ENCODE assay signal across 18 cellular contexts in the genomic region with DNA sequence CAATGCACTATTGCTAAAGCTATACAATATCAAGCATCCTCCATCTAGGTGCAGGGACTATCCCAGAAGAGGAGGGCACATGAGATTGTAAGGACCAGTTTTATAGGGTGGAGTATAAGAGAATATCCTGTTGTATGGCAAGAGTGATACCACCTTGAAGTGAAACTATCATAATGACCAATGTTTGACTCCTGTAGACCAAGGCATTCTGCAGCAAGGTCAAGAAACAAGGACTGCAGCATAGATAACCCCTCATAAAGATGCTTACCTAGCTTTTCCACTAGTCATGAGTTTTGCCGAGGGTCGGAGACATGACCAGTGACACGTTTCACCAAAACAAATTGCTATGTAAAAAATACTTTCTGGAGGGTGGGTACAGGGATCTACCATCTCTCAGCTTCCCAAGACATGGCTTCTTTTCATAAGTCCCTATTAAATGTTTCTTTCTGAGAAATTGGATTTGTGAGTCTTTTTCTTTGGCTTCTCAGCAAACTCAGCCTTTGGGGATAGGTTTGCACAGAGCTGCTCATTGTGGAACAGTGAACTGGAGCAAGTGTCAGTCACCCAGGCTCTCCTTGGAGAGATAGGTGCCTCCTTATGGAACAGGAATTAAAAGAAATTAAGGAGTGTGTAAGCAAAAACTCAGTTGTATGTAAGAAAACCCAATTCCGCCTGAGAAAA. TPM values are rescaled to one million over a fixed set of nuclear protein-coding genes. Genes with fewer than 3 reads are reported as not detected.
A peak's percentile ranks its signal among the peaks of the same experiment; 100 is the strongest.
DNase-seq lines count a peak whose midpoint lies in the region; ATAC-seq, FAIRE-seq and TF ChIP-seq lines count a peak whose summit lies in the region.
"Had no signal": no experiment of that assay in that cellular context is flagged by ENCODE, and none has a peak within 500 bp of the region (broad histone marks: within the 10 kb centered on the region; RNA-seq: fewer than 3 reads in every experiment).

No MANE protein-coding gene starts in this region.

- no peaks in the 10 kb centered on the region for H3K79me2 ChIP-seq in DND-41 (ENCODE audit: insufficient read depth, low read length)

- no peak overlapping the region for H3K27ac Mint-ChIP-seq in activated T-helper 2 cell treated with anti-CD3 and anti-CD28 coated beads, Interferon-gamma antibody, Interleukin-2, Interleukin-4, amounts not matched to agents 10 μg/mL and 5 μg/mL and 100 μg/mL, durations not matched to agents 14 hours and 24 hours and 36 hours
- H3K27ac Mint-ChIP-seq: activated T-helper 17 cell treated with anti-CD3 and anti-CD28 coated beads, Interleukin-2, amount 50 U/mL, for 72 hours; H9; natural killer cell treated with Interleukin-12 subunit alpha and Interleukin-12 subunit beta and Interleukin-15 and Interleukin-18, amount 100 ng/mL, for 72 hours had no signal

- H3K9ac ChIP-seq in DND-41 (ENCODE audit: low read depth, low read length) (peak overlapping the region; percentile 56), kidney (ENCODE audit: low read length in 2 of 2) (peak overlapping the region in 1 of 2 donors; percentile 34)

- no peaks in the 10 kb centered on the region for H3K27me3 ChIP-seq in DND-41 (ENCODE audit: insufficient read depth, low read length, poor library complexity)
- H3K27me3 ChIP-seq: Peyer's patch had no signal

- H3K9me3 ChIP-seq in DND-41 (ENCODE audit: insufficient read depth, low read length, severe bottlenecking) (peaks cover 27% of the 10 kb centered on the region), kidney (ENCODE audit: control insufficient read depth in 1 of 2, low read length in 2 of 2) (no peaks in the 10 kb centered on the region)

- H3K4me3 ChIP-seq in DND-41 (ENCODE audit: low read depth in 1 of 2, low read length in 2 of 2): no peak overlapping the region; a peak in 1 of 4 replicates
- H3K4me3 ChIP-seq in kidney (ENCODE audit: low read length in 2 of 2): peak overlapping the region in 1 of 2 donors; percentile 28
- H3K4me3 ChIP-seq: Peyer's patch had no signal

- no peaks in the 10 kb centered on the region for H3K4me1 Mint-ChIP-seq in activated T-helper 2 cell treated with anti-CD3 and anti-CD28 coated beads, Interferon-gamma antibody, Interleukin-2, Interleukin-4, amounts not matched to agents 10 μg/mL and 5 μg/mL and 100 μg/mL, durations not matched to agents 14 hours and 24 hours and 36 hours (ENCODE audit: low read depth)
- H3K4me1 Mint-ChIP-seq: activated T-helper 17 cell treated with anti-CD3 and anti-CD28 coated beads, Interleukin-2, amount 50 U/mL, for 72 hours; H9 had no signal

- intact Hi-C loops in kidney (cut with DNase I): no loop called here
- intact Hi-C loops in activated T-helper 2 cell treated with anti-CD3 and anti-CD28 coated beads, Interferon-gamma antibody, Interleukin-2, Interleukin-4, amounts not matched to agents 10 μg/mL and 5 μg/mL and 100 μg/mL, durations not matched to agents 14 hours and 24 hours and 36 hours (cut with micrococcal nuclease): no loop called here

- no peak for FAIRE-seq in kidney (lab: Jason Lieb, UNC)
- FAIRE-seq: G401.6, GM12892 had no signal

- TF ChIP-seq CTCF in DND-41 (IDR thresholded peaks at IDR 0.05; ENCODE audit: borderline replicate concordance, extremely low read depth, low read length, poor library complexity, severe bottlenecking) (no peak), kidney (IDR thresholded peaks at IDR 0.05; ENCODE audit: borderline replicate concordance, extremely low read depth, insufficient read depth) (no peak)

- no peak overlapping the region; the same call in 1 of the 2 replicates for H3K4me2 ChIP-seq in DND-41 (ENCODE audit: insufficient read depth, low read length)

- ATAC-seq in DND-41 (ENCODE audit: insufficient read depth, low read depth): peak; percentile 50
- no peak for ATAC-seq in HG02798 (IDR thresholded peaks at IDR 0.05; ENCODE audit: poor library complexity, unreplicated experiment)
- ATAC-seq: activated T-helper 17 cell treated with anti-CD3 and anti-CD28 coated beads, Interleukin-2, amount 50 U/mL, for 72 hours; natural killer cell treated with Interleukin-12 subunit alpha and Interleukin-12 subunit beta and Interleukin-15 and Interleukin-18, amount 100 ng/mL, for 72 hours had no signal

- H3K4me1 ChIP-seq in DND-41 (ENCODE audit: insufficient read depth, low read length) (peaks cover 43% of the 10 kb centered on the region), kidney (ENCODE audit: control insufficient read depth in 1 of 2, insufficient read depth in 1 of 2, low read depth in 1 of 2, low read length in 2 of 2) (peaks cover 15 to 33% of the 10 kb centered on the region in 2 donors)
- H3K4me1 ChIP-seq: Peyer's patch had no signal

- H3K36me3 ChIP-seq in DND-41 (ENCODE audit: insufficient read depth, low read length) (no peaks in the 10 kb centered on the region), kidney (ENCODE audit: control insufficient read depth in 1 of 2, insufficient read depth in 2 of 2, low read length in 2 of 2) (no peaks in the 10 kb centered on the region)
- H3K36me3 ChIP-seq: Peyer's patch had no signal

- peaks cover 3% of the 10 kb centered on the region for H3K36me3 Mint-ChIP-seq in activated T-helper 2 cell treated with anti-CD3 and anti-CD28 coated beads, Interferon-gamma antibody, Interleukin-2, Interleukin-4, amounts not matched to agents 10 μg/mL and 5 μg/mL and 100 μg/mL, durations not matched to agents 14 hours and 24 hours and 36 hours (ENCODE audit: low read depth)

- H3K4me3 Mint-ChIP-seq in activated T-helper 2 cell treated with anti-CD3 and anti-CD28 coated beads, Interferon-gamma antibody, Interleukin-2, Interleukin-4, amounts not matched to agents 10 μg/mL and 5 μg/mL and 100 μg/mL, durations not matched to agents 14 hours and 24 hours and 36 hours (ENCODE audit: low read depth): no peak overlapping the region
- H3K4me3 Mint-ChIP-seq: activated T-helper 17 cell treated with anti-CD3 and anti-CD28 coated beads, Interleukin-2, amount 50 U/mL, for 72 hours; H9; natural killer cell treated with Interleukin-12 subunit alpha and Interleukin-12 subunit beta and Interleukin-15 and Interleukin-18, amount 100 ng/mL, for 72 hours had no signal

- no peak for DNase-seq in DND-41
- DNase-seq in caudate nucleus (lab: John Stamatoyannopoulos, UW): no peak
- DNase-seq in kidney: no peak
- DNase-seq in renal cortical epithelial cell (ENCODE audit: low read depth): peak; percentile 33
- DNase-seq in H4 (ENCODE audit: low spot score): no peak
- DNase-seq in NCI-H1930 (lab: John Stamatoyannopoulos, UW): no peak
- no peak for DNase-seq in activated T-helper 2 cell treated with anti-CD3 and anti-CD28 coated beads, Interferon-gamma antibody, Interleukin-2, Interleukin-4, amounts not matched to agents 10 μg/mL and 5 μg/mL and 100 μg/mL, durations not matched to agents 14 hours and 24 hours and 36 hours (ENCODE audit: low spot score)
- DNase-seq: amygdala; cortex of kidney; H9; NCI-H748 treated with DMSO at 0.1 percent for 48 hours; Peyer's patch; stimulated activated CD4-positive, alpha-beta T cell treated with anti-CD3 and anti-CD28 coated beads, Interleukin-4, amount 100 ng/mL, for 4 hours had no signal

- H4K20me1 ChIP-seq in DND-41 (ENCODE audit: insufficient read depth, low read length): no peaks in the 10 kb centered on the region

- peak overlapping the region; percentile 46; the same call in 1 of the 2 replicates for H2AFZ ChIP-seq in DND-41 (ENCODE audit: low read depth, low read length)

- peak overlapping the region; percentile 93 for H3K27ac ChIP-seq in DND-41 (ENCODE audit: low read length)
- H3K27ac ChIP-seq in caudate nucleus (ENCODE audit: low read depth, low read length): peak overlapping the region; percentile 22
- H3K27ac ChIP-seq in kidney (ENCODE audit: low read depth in 2 of 2, low read length in 2 of 2): peak overlapping the region; percentile 10 to 80
- H3K27ac ChIP-seq: Peyer's patch had no signal

- H3K9me3 Mint-ChIP-seq in activated T-helper 2 cell treated with anti-CD3 and anti-CD28 coated beads, Interferon-gamma antibody, Interleukin-2, Interleukin-4, amounts not matched to agents 10 μg/mL and 5 μg/mL and 100 μg/mL, durations not matched to agents 14 hours and 24 hours and 36 hours: peaks cover 18% of the 10 kb centered on the region

- H3K27me3 Mint-ChIP-seq in activated T-helper 2 cell treated with anti-CD3 and anti-CD28 coated beads, Interferon-gamma antibody, Interleukin-2, Interleukin-4, amounts not matched to agents 10 μg/mL and 5 μg/mL and 100 μg/mL, durations not matched to agents 14 hours and 24 hours and 36 hours (ENCODE audit: low read depth): peaks cover 5% of the 10 kb centered on the region
- H3K27me3 Mint-ChIP-seq: activated T-helper 17 cell treated with anti-CD3 and anti-CD28 coated beads, Interleukin-2, amount 50 U/mL, for 72 hours had no signal

RNA-seq across cellular contexts. Expression of gene CYSLTR2, which starts 28.2 kb away (rescaled TPM):
- total RNA-seq in kidney (1.4 TPM), renal cortical epithelial cell (0.50 TPM in 1 of 2 replicates, not detected in the other)
- 1.2 TPM for polyA plus RNA-seq in kidney (ENCODE audit: insufficient read depth, low read depth, low replicate concordance)
- total RNA-seq in H4 (2014; rRNA removed; shearing (Covaris generic)): not detected in 2 replicates
- 3.2 and 3.7 TPM in 2 replicates for total RNA-seq in activated T-helper 2 cell treated with anti-CD3 and anti-CD28 coated beads, Interferon-gamma antibody, Interleukin-2, Interleukin-4, amounts not matched to agents 10 μg/mL and 5 μg/mL and 100 μg/mL, durations not matched to agents 14 hours and 24 hours and 36 hours
- total RNA-seq: H9 had no signal

Comparison
In these comparisons a context has a peak if more than half of its experiments do, and no peak if none do; other contexts are left out.
1. H3K27ac ChIP-seq: peak in every context shown above with its lines; median percentile 93 in DND-41; 45 in kidney; 22 in caudate nucleus.